In the genomic region with DNA sequence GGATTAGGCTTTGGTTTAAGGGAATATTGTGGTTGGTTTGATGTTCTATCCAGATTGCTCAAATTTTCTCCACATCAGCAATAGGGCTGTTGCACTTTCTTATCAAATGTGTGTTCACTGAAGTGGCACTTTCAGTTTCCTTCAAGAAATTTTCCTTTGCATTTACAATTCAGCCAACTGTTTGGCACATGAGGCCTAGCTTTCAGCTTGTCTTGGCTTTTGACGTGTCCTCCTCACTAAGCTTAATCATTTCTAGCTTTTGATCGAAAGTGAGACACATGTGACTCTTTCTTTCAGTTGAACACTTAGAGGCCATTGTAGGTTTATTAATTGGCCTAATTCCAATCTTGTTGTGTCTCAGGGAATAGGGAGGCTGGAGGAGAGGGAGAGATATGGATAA, we compare ENCODE assay signal across 18 cellular contexts.
DNase-seq lines count a peak whose midpoint lies in the region; ATAC-seq, FAIRE-seq and TF ChIP-seq lines count a peak whose summit lies in the region.
"Had no signal": no experiment of that assay in that cellular context is flagged by ENCODE, and none has a peak within 500 bp of the region (broad histone marks: within the 10 kb centered on the region; RNA-seq: fewer than 3 reads in every experiment).

No MANE protein-coding gene starts in this region.

- H3K9ac ChIP-seq in GM12878 (ENCODE audit: control insufficient read depth, insufficient read depth, low read length), result no peak overlapping the region

- intact Hi-C loops in GM12878 (cut with micrococcal nuclease; ENCODE audit: unreplicated experiment) (no loop called here), pancreas (cut with DNase I) (no loop called here)

- no peak for TF ChIP-seq POLR2A in GM12878 (IDR thresholded peaks at IDR 0.05; ENCODE audit: low read depth, low read length)

- H3K27ac ChIP-seq in GM12878 (ENCODE audit: control insufficient read depth, insufficient read depth) (no peak overlapping the region), pancreas (no peak overlapping the region)
- H3K27ac ChIP-seq: RWPE1, vagina had no signal

- SMC1A ChIA-PET in GM12878 (lab: Charles Lee; ENCODE audit: uncharacterized antibody, unreplicated experiment), result no interaction called here

- H3K4me1 ChIP-seq in GM12878 (ENCODE audit: control insufficient read depth, insufficient read depth, low read length) (no peaks in the 10 kb centered on the region), pancreas (no peaks in the 10 kb centered on the region)
- H3K4me1 ChIP-seq: HAP-1, vagina had no signal

- no peak overlapping the region for H3K4me2 ChIP-seq in GM12878 (ENCODE audit: control insufficient read depth, insufficient read depth)

- no peaks in the 10 kb centered on the region for H3K79me2 ChIP-seq in GM12878 (ENCODE audit: control insufficient read depth, insufficient read depth, low read length)

- ATAC-seq in GM18508 (IDR thresholded peaks at IDR 0.05; ENCODE audit: insufficient read depth, unreplicated experiment) (peak; percentile 94), GM21360 (IDR thresholded peaks at IDR 0.05; ENCODE audit: unreplicated experiment) (peak; percentile 49), HG03196 (IDR thresholded peaks at IDR 0.05; ENCODE audit: unreplicated experiment) (peak; percentile 72), GM12878 (peak; percentile 66), pancreas (no peak), GM21447 (IDR thresholded peaks at IDR 0.05; ENCODE audit: unreplicated experiment) (no peak)
- ATAC-seq: mucosa of descending colon, right cardiac atrium, T-cell had no signal

- no peak for TF ChIP-seq CTCF in GM12878 (IDR thresholded peaks at IDR 0.05 in 2 of 3, conservative IDR thresholded peaks at IDR 0.05 in 1 of 3; ENCODE audit: control insufficient read depth in 2 of 3, extremely low read depth in 1 of 3, insufficient read depth in 1 of 3, low read depth in 3 of 3, low read length in 3 of 3)
- TF ChIP-seq CTCF in pancreas (IDR thresholded peaks at IDR 0.05), result no peak

- RAD21 ChIA-PET in GM12878 (lab: Charles Lee; ENCODE audit: unreplicated experiment), result no interaction called here

- 3% methylated on average over 2 of the region's 2 CpGs for WGBS in GM12878 (ENCODE audit: insufficient coverage, insufficient replicate concordance, low lambda C conversion rate, missing lambda C conversion rate)
- 62 to 65% methylated on average over 2 of the region's 2 CpGs for WGBS in pancreas, 2 donors

- peak; percentile 33 for DNase-seq in GM12878 (ENCODE audit: low read depth, low spot score)
- no peak for DNase-seq in NCI-H146 treated with DMSO at 0.1 percent for 48 hours (lab: John Stamatoyannopoulos, UW; ENCODE audit: unreplicated experiment)
- DNase-seq in pancreas, result no peak
- no peak for DNase-seq in retina
- DNase-seq: activated CD4-positive, CD25-positive, alpha-beta regulatory T cell; amniotic stem cell; CD8-positive, alpha-beta memory T cell; mucosa of descending colon; NCI-H1436; right cardiac atrium; T-cell had no signal

- FAIRE-seq in GM12878 (lab: Jason Lieb, UNC) (no peak), pancreas (lab: Jason Lieb, UNC) (no peak)

- no peaks in the 10 kb centered on the region for H3K36me3 ChIP-seq in GM12878 (ENCODE audit: control insufficient read depth in 2 of 2, insufficient read depth in 2 of 2, low read length in 1 of 2)
- no peaks in the 10 kb centered on the region for H3K36me3 ChIP-seq in pancreas
- H3K36me3 ChIP-seq: HAP-1, vagina had no signal

- BruUV-seq in GM12878 (replicated peaks; lab: Mats Ljungman, UMichigan), result no TSS peak

- no peak for TF ChIP-seq EP300 in GM12878 (IDR thresholded peaks at IDR 0.05; ENCODE audit: borderline replicate concordance in 1 of 2, control insufficient read depth in 1 of 2, low read depth in 2 of 2, low read length in 2 of 2)

- H3K9me3 ChIP-seq in GM12878 (replicated peaks; ENCODE audit: control insufficient read depth, insufficient read depth, low read length) (no peaks in the 10 kb centered on the region), pancreas (no peaks in the 10 kb centered on the region)
- H3K9me3 ChIP-seq: HAP-1, mucosa of descending colon, vagina had no signal

- no peak overlapping the region for H2AFZ ChIP-seq in GM12878 (ENCODE audit: control insufficient read depth, low read depth, low read length)

- POLR2A ChIA-PET in GM12878 (lab: Charles Lee), result no interaction called here

- H3K4me3 ChIP-seq in GM12878 (no peak overlapping the region), pancreas (no peak overlapping the region)
- H3K4me3 ChIP-seq: HAP-1, mucosa of descending colon, vagina had no signal

- in situ Hi-C loops in GM12878 (cut with MboI), result no loop called here

- CTCF ChIA-PET in GM12878 (lab: Yijun Ruan, JAX), result no interaction called here

- H4K20me1 ChIP-seq in GM12878 (ENCODE audit: control insufficient read depth, insufficient read depth), result no peaks in the 10 kb centered on the region

- no peaks in the 10 kb centered on the region for H3K27me3 ChIP-seq in GM12878 (replicated peaks in 1 of 2; ENCODE audit: control insufficient read depth in 2 of 2, insufficient read depth in 2 of 2, low read length in 1 of 2)
- no peaks in the 10 kb centered on the region for H3K27me3 ChIP-seq in pancreas
- H3K27me3 ChIP-seq: vagina had no signal

- TF ChIP-seq RAD21 in GM12878 (IDR thresholded peaks at IDR 0.05; ENCODE audit: insufficient read depth, low read depth, low read length), result no peak

TF ChIP-seq in GM12878, 131 proteins besides CTCF, POLR2A, EP300 and RAD21:
- TF ChIP-seq KDM1A (IDR thresholded peaks at IDR 0.05; ENCODE audit: borderline replicate concordance) (no peak), ZNF622 (IDR thresholded peaks at IDR 0.05) (no peak), JUNB (IDR thresholded peaks at IDR 0.05) (peak; percentile 44)

Comparison
In these comparisons a context has a peak if more than half of its experiments do, and no peak if none do; other contexts are left out.
1. ATAC-seq: peak in GM18508 (single experiment), GM21360 (single experiment), HG03196 (single experiment) and GM12878 (single experiment); none in pancreas (0 of 4) and GM21447 (single experiment).